13 cellular contexts compared by ENCODE assay signal in genomic region chr3:141077631-141078030, GRCh38. TPM values are rescaled to one million over a fixed set of nuclear protein-coding genes. Genes with fewer than 3 reads are reported as not detected.
DNase-seq lines count a peak whose midpoint lies in the region; ATAC-seq and TF ChIP-seq lines count a peak whose summit lies in the region.
"Had no signal": no experiment of that assay in that cellular context is flagged by ENCODE, and none has a peak within 500 bp of the region (broad histone marks: within the 10 kb centered on the region; RNA-seq: fewer than 3 reads in every experiment).

No MANE protein-coding gene starts in this region.

- no peaks in the 10 kb centered on the region for H3K27me3 ChIP-seq in heart right ventricle
- H3K27me3 ChIP-seq in uterus, result no peaks in the 10 kb centered on the region
- H3K27me3 ChIP-seq: colonic mucosa had no signal

- H3K4me1 Mint-ChIP-seq in nephron, result peaks cover 86% of the 10 kb centered on the region

- DNase-seq in Right ventricle myocardium superior (peak; percentile 44), left ventricle myocardium superior (no peak), heart right ventricle (no peak), uterus (no peak), DMS53 treated with DMSO at 0.1 percent for 48 hours (lab: John Stamatoyannopoulos, UW; ENCODE audit: unreplicated experiment) (no peak)
- DNase-seq in NK-92 treated with Interleukin-12 subunit alpha and Interleukin-12 subunit beta, amount 100 ng/mL, for 24 hours (lab: John Stamatoyannopoulos, UW), result no peak
- DNase-seq: activated naive CD4-positive, alpha-beta T cell treated with anti-CD3 and anti-CD28 coated beads, Interleukin-2, amount 50 U/mL, for 16 hours; Calu3; colonic mucosa; SIG-M5 had no signal

- intact Hi-C loops in Right ventricle myocardium superior (cut with DNase I), result no loop called here
- intact Hi-C loops in left ventricle myocardium superior (cut with micrococcal nuclease), result no loop called here
- intact Hi-C loops in heart right ventricle (cut with DNase I), result no loop called here
- intact Hi-C loops in uterus (cut with DNase I; ENCODE audit: low total_unique reads), result no loop called here

- TF ChIP-seq CTCF in heart right ventricle (IDR thresholded peaks at IDR 0.05) (no peak), nephron (IDR thresholded peaks at IDR 0.05; ENCODE audit: unreplicated experiment in 3 of 3) (no peak), uterus (IDR thresholded peaks at IDR 0.05) (no peak)

- H3K4me1 ChIP-seq in heart right ventricle, result peaks cover 9 to 31% (median 22%) of the 10 kb centered on the region in 9 donors
- H3K4me1 ChIP-seq in uterus, result no peaks in the 10 kb centered on the region
- H3K4me1 ChIP-seq: colonic mucosa had no signal

- H3K36me3 ChIP-seq in heart right ventricle (no peaks in the 10 kb centered on the region), uterus (no peaks in the 10 kb centered on the region)
- H3K36me3 ChIP-seq: colonic mucosa had no signal

- peak overlapping the region in 9 of 10 donors; percentile 13 to 87 (median 71) for H3K27ac ChIP-seq in heart right ventricle
- peak overlapping the region; percentile 70 to 73 for H3K27ac ChIP-seq in uterus

- peak overlapping the region; percentile 59 to 71 (median 65) for H3K4me3 Mint-ChIP-seq in nephron

- peak overlapping the region; percentile 97 to 98 (median 97) for H3K27ac Mint-ChIP-seq in nephron

- no peaks in the 10 kb centered on the region for H3K9me3 Mint-ChIP-seq in nephron

- 79 to 87% methylated on average over 6 of the region's 6 CpGs for WGBS in heart right ventricle, 2 donors

- no peak for TF ChIP-seq POLR2A in uterus (IDR thresholded peaks at IDR 0.05)

- H3K9me3 ChIP-seq in heart right ventricle (no peaks in the 10 kb centered on the region), uterus (no peaks in the 10 kb centered on the region)
- H3K9me3 ChIP-seq: colonic mucosa had no signal

- no peaks in the 10 kb centered on the region for H3K36me3 Mint-ChIP-seq in nephron (ENCODE audit: low read depth)

- peak overlapping the region in 3 of 10 donors; percentile 42 to 50 (median 46) for H3K4me3 ChIP-seq in heart right ventricle
- H3K4me3 ChIP-seq in uterus, result peak overlapping the region in 1 of 2 donors; percentile 12

- ATAC-seq in Right ventricle myocardium superior (ENCODE audit: poor library complexity) (peak; percentile 2), left ventricle myocardium superior (no peak), heart right ventricle (peak in 2 of 8 donors; percentile 3 to 6), HG03175 (IDR thresholded peaks at IDR 0.05; ENCODE audit: unreplicated experiment) (no peak)
- ATAC-seq: HCT116 had no signal

- no peaks in the 10 kb centered on the region for H3K27me3 Mint-ChIP-seq in nephron (ENCODE audit: low read depth)

RNA-seq across cellular contexts. Expression of gene SPSB4, which starts 26.5 kb away (rescaled TPM):
- total RNA-seq in Right ventricle myocardium superior (7.3 TPM), left ventricle myocardium superior (5.3 TPM), heart right ventricle (1 to 10 TPM; 2.1 to 8.7 (median 4.7) TPM), uterus (1 to 10 TPM in 1 of 4 donors, not detected in 3; 3.5 TPM)
- 1 to 10 TPM; 2.1 to 2.3 TPM for polyA plus RNA-seq in heart right ventricle
- total RNA-seq: Calu3, colonic mucosa had no signal
